In genomic region chr7:155217629-155218028, GRCh38 we compare ENCODE assay signal across 20 cellular contexts.
DNase-seq lines count a peak whose midpoint lies in the region; ATAC-seq and TF ChIP-seq lines count a peak whose summit lies in the region.
"Had no signal": no experiment of that assay in that cellular context is flagged by ENCODE, and none has a peak within 500 bp of the region (broad histone marks: within the 10 kb centered on the region; RNA-seq: fewer than 3 reads in every experiment).

No MANE protein-coding gene starts in this region.

- peak; percentile 61 for DNase-seq in activated effector memory CD4-positive, alpha-beta T cell treated with anti-CD3 and anti-CD28 coated beads, Interleukin-2, amount 50 U/mL, for 16 hours
- DNase-seq in activated effector memory CD4-positive, alpha-beta T cell treated with Interleukin-2 at 50 U/mL for 16 hours: no peak
- DNase-seq in type B pancreatic cell (ENCODE audit: extremely low spot score, unreplicated experiment) (no peak), DMS153 treated with DMSO at 0.1 percent for 48 hours (lab: John Stamatoyannopoulos, UW; ENCODE audit: unreplicated experiment) (no peak), ACHN (no peak)
- DNase-seq: activated naive CD8-positive, alpha-beta T cell treated with anti-CD3 and anti-CD28 coated beads for 36 hours; anterior cingulate cortex; esophagus squamous epithelium; foreskin melanocyte; islet precursor cell; left ventricle myocardium superior; NCI-H1048; SHP77 treated with DMSO at 0.1 percent for 48 hours; stimulated activated CD4-positive, alpha-beta T cell treated with anti-CD3 and anti-CD28 coated beads, Interleukin-2, amount 100 ng/mL, for 24 hours; stimulated activated CD8-positive, alpha-beta memory T cell treated with anti-CD3 and anti-CD28 coated beads, Interleukin-4, amount 100 ng/mL, for 48 hours; stimulated activated naive CD8-positive, alpha-beta T cell treated with anti-CD3 and anti-CD28 coated beads, Interleukin-15, amount 100 ng/mL, for 72 hours had no signal

- TF ChIP-seq CTCF in type B pancreatic cell (conservative IDR thresholded peaks at IDR 0.05): no peak

- peaks cover 32% of the 10 kb centered on the region for H3K4me1 Mint-ChIP-seq in type B pancreatic cell (ENCODE audit: unreplicated experiment)

- in situ Hi-C loops in ACHN (cut with HindIII; ENCODE audit: low pct_ligation_motif_present, low pct_unique_long_range_greater_than_20kb, low sequenced_read_pairs): no loop called here

- H3K27me3 Mint-ChIP-seq in type B pancreatic cell: peaks cover 3% of the 10 kb centered on the region

- H3K36me3 Mint-ChIP-seq in type B pancreatic cell: no peaks in the 10 kb centered on the region
- H3K36me3 Mint-ChIP-seq: activated naive CD8-positive, alpha-beta T cell treated with anti-CD3 and anti-CD28 coated beads for 36 hours had no signal

- no peaks in the 10 kb centered on the region for H3K9me3 Mint-ChIP-seq in type B pancreatic cell
- H3K9me3 Mint-ChIP-seq: activated naive CD8-positive, alpha-beta T cell treated with anti-CD3 and anti-CD28 coated beads for 36 hours; activated T-helper 2 cell treated with anti-CD3 and anti-CD28 coated beads, Interferon-gamma antibody, Interleukin-2, Interleukin-4, amounts not matched to agents 10 μg/mL and 5 μg/mL and 100 μg/mL, durations not matched to agents 14 hours and 24 hours and 36 hours; stimulated activated naive CD8-positive, alpha-beta T cell treated with anti-CD3 and anti-CD28 coated beads, Interleukin-15, amount 100 ng/mL, for 72 hours had no signal

- no peak overlapping the region for H3K27ac Mint-ChIP-seq in type B pancreatic cell
- H3K27ac Mint-ChIP-seq: activated naive CD8-positive, alpha-beta T cell treated with anti-CD3 and anti-CD28 coated beads for 36 hours; activated T-helper 2 cell treated with anti-CD3 and anti-CD28 coated beads, Interferon-gamma antibody, Interleukin-2, Interleukin-4, amounts not matched to agents 10 μg/mL and 5 μg/mL and 100 μg/mL, durations not matched to agents 14 hours and 24 hours and 36 hours; stimulated activated naive CD8-positive, alpha-beta T cell treated with anti-CD3 and anti-CD28 coated beads, Interleukin-15, amount 100 ng/mL, for 72 hours had no signal

- ATAC-seq in GM18868 (IDR thresholded peaks at IDR 0.05; ENCODE audit: unreplicated experiment) (peak; percentile 71), HG03469 (IDR thresholded peaks at IDR 0.05; ENCODE audit: unreplicated experiment) (peak; percentile 48)
- ATAC-seq: heart left ventricle; left ventricle myocardium superior; stimulated activated naive CD8-positive, alpha-beta T cell treated with anti-CD3 and anti-CD28 coated beads, Interleukin-15, amount 100 ng/mL, for 72 hours had no signal

- peak overlapping the region; percentile 22 for H3K4me3 Mint-ChIP-seq in type B pancreatic cell
- H3K4me3 Mint-ChIP-seq: activated naive CD8-positive, alpha-beta T cell treated with anti-CD3 and anti-CD28 coated beads for 36 hours; stimulated activated naive CD8-positive, alpha-beta T cell treated with anti-CD3 and anti-CD28 coated beads, Interleukin-15, amount 100 ng/mL, for 72 hours had no signal
